Comparison of ENCODE assay signal across 15 cellular contexts in the genomic region with DNA sequence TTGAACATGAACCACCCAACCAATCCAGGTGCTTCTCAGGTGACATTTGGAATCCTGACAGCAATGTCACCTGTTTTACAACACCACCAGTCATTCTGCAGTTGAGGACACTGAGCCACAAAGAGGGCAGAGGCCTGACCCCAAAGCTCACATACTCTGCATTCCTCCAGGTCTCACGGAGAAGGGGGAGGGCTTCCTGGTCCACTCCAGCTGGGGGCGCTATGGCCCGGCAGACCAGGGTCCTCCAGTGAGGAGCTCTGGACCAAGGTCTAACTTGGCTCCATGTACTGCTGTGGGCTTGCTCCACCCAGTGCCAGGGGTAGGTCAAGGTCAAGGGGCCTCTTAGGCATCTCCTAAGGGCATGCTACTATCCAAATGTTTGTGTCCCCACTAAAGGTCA. TPM values are rescaled to one million over a fixed set of nuclear protein-coding genes. Genes with fewer than 3 reads are reported as not detected.
DNase-seq lines count a peak whose midpoint lies in the region; ATAC-seq and TF ChIP-seq lines count a peak whose summit lies in the region.
"Had no signal": no experiment of that assay in that cellular context is flagged by ENCODE, and none has a peak within 500 bp of the region (broad histone marks: within the 10 kb centered on the region; RNA-seq: fewer than 3 reads in every experiment).

No MANE protein-coding gene starts in this region.

- DNase-seq in BJ (ENCODE audit: low read depth) (no peak), IMR-90 (no peak), astrocyte of the cerebellum (ENCODE audit: low read depth) (no peak), myocyte (ENCODE audit: low read depth) (peak; percentile 61), NCI-H774 (lab: John Stamatoyannopoulos, UW) (no peak), hepatic stellate cell (ENCODE audit: low spot score) (no peak)
- DNase-seq in activated CD4-positive, alpha-beta T cell treated with anti-CD3 and anti-CD28 coated beads, Interleukin-2, amount 50 U/mL, for 48 hours = no peak
- DNase-seq: activated effector memory CD4-positive, alpha-beta T cell treated with Interleukin-2 at 50 U/mL for 16 hours; nephron progenitor cell; T-helper 2 cell had no signal

- TF ChIP-seq POLR2A in IMR-90 (IDR thresholded peaks at IDR 0.05; ENCODE audit: low read depth, low read length) = no peak

- dilution Hi-C loops in IMR-90 (cut with HindIII; ENCODE audit: low sequenced_read_pairs, unreplicated experiment) = no loop called here

- H3K4ac ChIP-seq in IMR-90 (ENCODE audit: low read depth, low read length) = peak overlapping the region; percentile 94

- TF ChIP-seq RAD21 in IMR-90 (IDR thresholded peaks at IDR 0.05; ENCODE audit: low read length) = no peak

- H2BK5ac ChIP-seq in IMR-90 (ENCODE audit: low read depth, low read length, poor library complexity, severe bottlenecking) = peak overlapping the region; percentile 52

- H3K23ac ChIP-seq in IMR-90 (ENCODE audit: low read depth, low read length) = peak overlapping the region; percentile 46

- H3K4me1 ChIP-seq in IMR-90 (ENCODE audit: control insufficient read depth, insufficient read depth, low read length) = peaks cover 34% of the 10 kb centered on the region

- H2BK15ac ChIP-seq in IMR-90 (ENCODE audit: low read depth, low read length) = peak overlapping the region; percentile 98; the same call in 2 of the 3 replicates

- H2BK20ac ChIP-seq in IMR-90 (ENCODE audit: low read depth, low read length) = peak overlapping the region; percentile 75

- H2AFZ ChIP-seq in IMR-90 (replicated peaks; ENCODE audit: low read length, poor library complexity) = peak overlapping the region; percentile 3

- peak overlapping the region; percentile 15; the same call in 1 of the 2 replicates for H3K18ac ChIP-seq in IMR-90 (ENCODE audit: low read depth, low read length)

- H3K9me3 ChIP-seq in IMR-90 (ENCODE audit: control insufficient read depth, insufficient read depth, low read length) = no peaks in the 10 kb centered on the region

- no TSS peak for BruUV-seq in IMR-90 (replicated peaks; lab: Mats Ljungman, UMichigan)

- no peaks in the 10 kb centered on the region for H3K36me3 ChIP-seq in BJ (ENCODE audit: control insufficient read depth, insufficient read depth, low read length)
- H3K36me3 ChIP-seq in IMR-90 (ENCODE audit: control insufficient read depth, insufficient read depth, low read length) = no peaks in the 10 kb centered on the region

- peak overlapping the region; percentile 92 for H2BK120ac ChIP-seq in IMR-90 (ENCODE audit: low read depth, low read length)

- peak overlapping the region; percentile 98 for H2AK5ac ChIP-seq in IMR-90 (ENCODE audit: low read depth, low read length)

- intact Hi-C loops in IMR-90 (cut with micrococcal nuclease) = no loop called here

- peaks cover 36% of the 10 kb centered on the region for H3K9me1 ChIP-seq in IMR-90 (ENCODE audit: insufficient read depth, low read length)

- no peak overlapping the region for H3K56ac ChIP-seq in IMR-90 (ENCODE audit: extremely low read depth, insufficient read depth, low read length)

- no peak for ATAC-seq in IMR-90 (ENCODE audit: low read depth)
- ATAC-seq in HG03159 (IDR thresholded peaks at IDR 0.05; ENCODE audit: unreplicated experiment) = no peak
- ATAC-seq: activated CD4-positive, CD25-positive, alpha-beta regulatory T cell treated with anti-CD3 and anti-CD28 coated beads, Interleukin-2, amount 50 U/mL, for 24 hours; Right ventricle myocardium inferior had no signal

- H4K91ac ChIP-seq in IMR-90 (ENCODE audit: insufficient read depth, low read depth, low read length) = peak overlapping the region; percentile 86

- H3K14ac ChIP-seq in IMR-90 (replicated peaks; ENCODE audit: low read depth, low read length) = peak overlapping the region; percentile 72

- peak overlapping the region; percentile 97 to 98; a peak in 3 of 4 replicates for H4K8ac ChIP-seq in IMR-90 (ENCODE audit: low read depth in 2 of 2, low read length in 2 of 2)

- no peak overlapping the region; the same call in 1 of the 2 replicates for H3K27ac ChIP-seq in IMR-90 (ENCODE audit: insufficient read depth, low read length)

- TF ChIP-seq CTCF in BJ (IDR thresholded peaks at IDR 0.05; ENCODE audit: insufficient read depth, low read depth, low read length) (0 out of 2 replicates have a peak, but pooled peaks have one; percentile 16), IMR-90 (conservative IDR thresholded peaks at IDR 0.05; ENCODE audit: low read depth, low read length) (no peak), astrocyte of the cerebellum (IDR thresholded peaks at IDR 0.05; ENCODE audit: low read depth, low read length, missing control alignments) (peak; percentile 5)

- peak overlapping the region; percentile 40 for H4K5ac ChIP-seq in IMR-90 (ENCODE audit: low read depth, low read length)

- H3K27me3 ChIP-seq in BJ (ENCODE audit: control insufficient read depth, insufficient read depth, low read length) = no peaks in the 10 kb centered on the region
- no peaks in the 10 kb centered on the region for H3K27me3 ChIP-seq in IMR-90 (ENCODE audit: control insufficient read depth, insufficient read depth, low read length)

- H4K20me1 ChIP-seq in IMR-90 (ENCODE audit: insufficient read depth, low read length) = peaks cover 6% of the 10 kb centered on the region; the same call in 1 of the 2 replicates

- no peak overlapping the region for H3K4me2 ChIP-seq in IMR-90 (ENCODE audit: low read depth, low read length)

- POLR2A ChIA-PET in BJ (lab: Charles Lee) (no interaction called here), IMR-90 (lab: Charles Lee; ENCODE audit: unreplicated experiment) (no interaction called here)

- CTCF ChIA-PET in BJ (lab: Yijun Ruan, JAX) (interaction anchor here (1.3 to 1.9 kb wide), 2 partner anchors 23 to 39 kb away, joined by 7 read pairs; no protein-coding TSS in a partner anchor), IMR-90 (lab: Yijun Ruan, JAX) (no interaction called here)

- no CpG with 5 or more reads among the region's 3 CpGs for WGBS in IMR-90 (ENCODE audit: extremely low coverage in 2 of 2, insufficient read length in 1 of 2), 2 experiments

- no peak overlapping the region for H3K9ac ChIP-seq in IMR-90 (ENCODE audit: low read depth, low read length)

- in situ Hi-C loops in IMR-90 (cut with MboI; ENCODE audit: low sequenced_read_pairs) (no loop called here), astrocyte of the cerebellum (cut with HindIII; ENCODE audit: low sequenced_read_pairs) (no loop called here)

- H3K79me1 ChIP-seq in IMR-90 (ENCODE audit: low read depth in 1 of 2, low read length in 2 of 2) = peaks cover 0 to 23% of the 10 kb centered on the region in 2 experiments; a peak in 2 of 4 replicates

- H2AK9ac ChIP-seq in IMR-90 (replicated peaks; ENCODE audit: low read depth, low read length, poor library complexity) = peak overlapping the region; percentile 80

- no peak overlapping the region for H3K4me3 ChIP-seq in BJ (ENCODE audit: low read depth, low read length)
- no peak overlapping the region for H3K4me3 ChIP-seq in IMR-90 (ENCODE audit: insufficient read depth, low read depth, low read length)
- no peak overlapping the region for H3K4me3 ChIP-seq in astrocyte of the cerebellum (ENCODE audit: low read depth, low read length)

TF ChIP-seq in IMR-90, 13 proteins besides CTCF, POLR2A, EP300 and RAD21 (continues in another document):
- TF ChIP-seq RCOR1 (IDR thresholded peaks at IDR 0.05; ENCODE audit: insufficient replicate concordance, low read length) (no peak), FOS (IDR thresholded peaks at IDR 0.05; ENCODE audit: low read depth, low read length) (no peak)
- TF ChIP-seq, protein P1, sequence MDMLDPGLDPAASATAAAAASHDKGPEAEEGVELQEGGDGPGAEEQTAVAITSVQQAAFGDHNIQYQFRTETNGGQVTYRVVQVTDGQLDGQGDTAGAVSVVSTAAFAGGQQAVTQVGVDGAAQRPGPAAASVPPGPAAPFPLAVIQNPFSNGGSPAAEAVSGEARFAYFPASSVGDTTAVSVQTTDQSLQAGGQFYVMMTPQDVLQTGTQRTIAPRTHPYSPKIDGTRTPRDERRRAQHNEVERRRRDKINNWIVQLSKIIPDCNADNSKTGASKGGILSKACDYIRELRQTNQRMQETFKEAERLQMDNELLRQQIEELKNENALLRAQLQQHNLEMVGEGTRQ (IDR thresholded peaks at IDR 0.05; ENCODE audit: low read depth, low read length) = no peak

RNA-seq across cellular contexts. Expression of a gene that starts 1.5 kb away (rescaled TPM):
- 3.4 and 4.8 TPM in 2 replicates for polyA plus RNA-seq in BJ (2011; rRNA removed)
- 3.6 and 7.0 TPM in 2 replicates for polyA minus RNA-seq in BJ (2011; rRNA and poly(A)+ RNA removed)
- 3.3 and 3.6 TPM in 2 replicates for total RNA-seq in IMR-90 (2012; rRNA removed)
- polyA plus RNA-seq in IMR-90 (2012; rRNA removed) = 7.5 and 8.4 TPM in 2 replicates
- polyA plus RNA-seq in IMR-90 (2012; cell fraction: cytosol; rRNA removed) = 3.1 and 4.0 TPM in 2 replicates
- polyA plus RNA-seq in IMR-90 (2012; cell fraction: nucleus; rRNA removed; ENCODE audit: low replicate concordance) = 25.4 and 30.2 TPM in 2 replicates
- 25.0 and 34.5 TPM in 2 replicates for total RNA-seq in myocyte
- polyA plus RNA-seq in myocyte (2012) = 28.4 TPM

RNA-seq across cellular contexts. Expression of a gene that starts 30.3 kb away (rescaled TPM):
- not detected in 2 replicates for polyA plus RNA-seq in BJ (2011; rRNA removed)
- not detected in 2 replicates for polyA minus RNA-seq in BJ (2011; rRNA and poly(A)+ RNA removed)
- 0.18 TPM in 1 of 2 replicates, not detected in the other for total RNA-seq in IMR-90 (2012; rRNA removed)
- polyA plus RNA-seq in IMR-90 (2012; rRNA removed) = 0.13 and 0.44 TPM in 2 replicates
- 0.29 and 0.50 TPM in 2 replicates for polyA plus RNA-seq in IMR-90 (2012; cell fraction: cytosol; rRNA removed)
- polyA plus RNA-seq in IMR-90 (2012; cell fraction: nucleus; rRNA removed; ENCODE audit: low replicate concordance) = 0.65 TPM in 2 replicates
- total RNA-seq in myocyte = not detected in 2 replicates
- polyA plus RNA-seq in myocyte (2012) = 0.13 TPM
- total RNA-seq: endothelial cell of umbilical vein, renal cortical epithelial cell, Right ventricle myocardium inferior had no signal
- polyA plus RNA-seq: endothelial cell of umbilical vein had no signal

RNA-seq across cellular contexts. Expression of a gene that starts 33.1 kb away (rescaled TPM):
- polyA plus RNA-seq in BJ (2011; rRNA removed) = 40.7 and 50.6 TPM in 2 replicates
- polyA minus RNA-seq in BJ (2011; rRNA and poly(A)+ RNA removed) = 16.2 and 27.6 TPM in 2 replicates
- total RNA-seq in IMR-90 (2012; rRNA removed) = 43.7 and 60.0 TPM in 2 replicates
- polyA plus RNA-seq in IMR-90 (2012; rRNA removed) = 37.4 and 40.6 TPM in 2 replicates
- polyA plus RNA-seq in IMR-90 (2012; cell fraction: cytosol; rRNA removed) = 23.4 and 23.6 TPM in 2 replicates
- 14.2 and 34.8 TPM in 2 replicates for polyA plus RNA-seq in IMR-90 (2012; cell fraction: nucleus; rRNA removed; ENCODE audit: low replicate concordance)
- 32.6 and 34.8 TPM in 2 replicates for total RNA-seq in myocyte
- 42.9 TPM for polyA plus RNA-seq in myocyte (2012)

RNA-seq across cellular contexts. Expression of a gene that starts 59.8 kb away (rescaled TPM):
- polyA plus RNA-seq in BJ (2011; rRNA removed) (0.15 and 0.39 TPM in 2 replicates), IMR-90 (2012; rRNA removed) (4.8 and 5.2 TPM in 2 replicates)
- polyA minus RNA-seq in BJ (2011; rRNA and poly(A)+ RNA removed) = 0.14 and 0.67 TPM in 2 replicates
- total RNA-seq in IMR-90 (2012; rRNA removed) (1.1 TPM in 2 replicates), myocyte (0.36 TPM in 1 of 2 replicates, not detected in the other)
- polyA plus RNA-seq in IMR-90 (2012; cell fraction: cytosol; rRNA removed) = 1.5 and 2.4 TPM in 2 replicates
- polyA plus RNA-seq in IMR-90 (2012; cell fraction: nucleus; rRNA removed; ENCODE audit: low replicate concordance) = 41.6 and 44.7 TPM in 2 replicates
- polyA plus RNA-seq in myocyte (2012) = 0.20 TPM
- total RNA-seq: endothelial cell of umbilical vein had no signal
